Comparison of ENCODE assay signal across 21 cellular contexts in genomic region chr9:19271081-19271480, GRCh38.
"Had no signal": no experiment of that assay in that cellular context is flagged by ENCODE, and none has a peak within 500 bp of the region (broad histone marks: within the 10 kb centered on the region; RNA-seq: fewer than 3 reads in every experiment).

No MANE protein-coding gene starts in this region.

- H3K9me3 Mint-ChIP-seq: central memory CD8-positive, alpha-beta T cell had no signal

- H3K9ac ChIP-seq: parathyroid adenoma had no signal

- H3K4me1 Mint-ChIP-seq: nephron progenitor cell had no signal

- H3K27me3 ChIP-seq: esophagus muscularis mucosa, hepatocyte, right lobe of liver, spleen, stomach, transverse colon had no signal

- H3K4me2 ChIP-seq: hepatocyte had no signal

- H3K27ac ChIP-seq: epithelial cell of prostate, esophagus muscularis mucosa, hepatocyte, parathyroid adenoma, prostate gland, right lobe of liver, spleen, stomach, thoracic aorta, transverse colon had no signal

- H2AFZ ChIP-seq: hepatocyte, parathyroid adenoma had no signal

- H3K36me3 ChIP-seq: esophagus muscularis mucosa, prostate gland, right lobe of liver, thoracic aorta, transverse colon had no signal

- H3K9me3 ChIP-seq: esophagus muscularis mucosa, prostate gland, thoracic aorta, transverse colon had no signal

- DNase-seq: effector memory CD4-positive, alpha-beta T cell; head of caudate nucleus; left colon; naive thymus-derived CD4-positive, alpha-beta T cell; nephron progenitor cell; retina; right lobe of liver; spleen; stimulated activated CD4-positive, alpha-beta T cell treated with anti-CD3 and anti-CD28 coated beads, Interleukin-2, amount 100 ng/mL, for 24 hours; stimulated activated CD4-positive, alpha-beta T cell treated with anti-CD3 and anti-CD28 coated beads, Interleukin-4, amount 100 ng/mL, for 4 hours; stimulated activated naive CD4-positive, alpha-beta T cell; stomach; substantia nigra; transverse colon had no signal

- H3K27ac Mint-ChIP-seq: naive thymus-derived CD4-positive, alpha-beta T cell; nephron progenitor cell had no signal

- H3K27me3 Mint-ChIP-seq: central memory CD8-positive, alpha-beta T cell; naive thymus-derived CD4-positive, alpha-beta T cell had no signal

- H3K4me3 ChIP-seq: esophagus muscularis mucosa, hepatocyte, prostate gland, right lobe of liver, spleen, stomach, thoracic aorta, transverse colon had no signal

- H3K4me3 Mint-ChIP-seq: central memory CD8-positive, alpha-beta T cell; naive thymus-derived CD4-positive, alpha-beta T cell; nephron progenitor cell had no signal

- H3K4me1 ChIP-seq: parathyroid adenoma, prostate gland, right lobe of liver had no signal
